Comparison of ENCODE assay signal across 28 cellular contexts in the genomic region with DNA sequence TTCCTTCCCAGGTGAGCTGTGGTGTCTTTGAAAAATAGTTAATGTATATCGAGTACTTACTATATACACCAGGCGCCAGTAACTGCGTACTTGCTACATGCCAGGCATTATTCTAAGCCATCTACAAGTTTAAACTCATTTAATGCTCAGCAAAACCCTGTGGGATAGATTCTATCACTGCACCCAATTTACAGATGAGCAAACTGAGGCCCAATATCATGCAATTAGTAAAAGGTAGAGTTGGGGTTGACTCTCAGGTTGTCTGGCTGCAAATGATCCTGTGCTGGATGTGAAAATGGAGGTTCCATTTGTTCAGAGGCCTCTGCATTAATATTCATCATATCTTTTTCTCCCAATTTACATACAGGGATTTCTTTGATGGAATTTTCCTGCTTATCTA. TPM values are rescaled to one million over a fixed set of nuclear protein-coding genes. Genes with fewer than 3 reads are reported as not detected.
"Had no signal": no experiment of that assay in that cellular context is flagged by ENCODE, and none has a peak within 500 bp of the region (broad histone marks: within the 10 kb centered on the region; RNA-seq: fewer than 3 reads in every experiment).

No MANE protein-coding gene starts in this region.

- H3K4me3 ChIP-seq: colonic mucosa, esophagus squamous epithelium, gastrocnemius medialis, heart right ventricle, left ventricle myocardium inferior, lower lobe of right lung, mucosa of descending colon had no signal

- H3K27ac ChIP-seq: colonic mucosa, epithelial cell of prostate, esophagus squamous epithelium, gastrocnemius medialis, heart right ventricle, left ventricle myocardium inferior, lower lobe of right lung had no signal

- H3K4me1 ChIP-seq: colonic mucosa had no signal

- ATAC-seq: esophagus mucosa, gastrocnemius medialis, heart right ventricle, left colon, left lobe of liver, lower lobe of right lung, mucosa of descending colon had no signal

- FAIRE-seq: endometrium, kidney had no signal

- H3K9me3 ChIP-seq: colonic mucosa, mucosa of descending colon had no signal

- H3K36me3 ChIP-seq: colonic mucosa, gastrocnemius medialis, heart right ventricle, left ventricle myocardium inferior, lower lobe of right lung had no signal

- DNase-seq: colonic mucosa; cortex of kidney; effector CD8-positive, alpha-beta T cell; effector memory CD8-positive, alpha-beta T cell; erythroblast; esophagus squamous epithelium; foreskin melanocyte; gastrocnemius medialis; glutamatergic neuron; head of caudate nucleus; heart right ventricle; hippocampal formation; kidney; kidney glomerular epithelial cell; left colon; left ventricle myocardium inferior; lower lobe of right lung; mesenchymal stem cell; mucosa of descending colon; naive B cell; naive thymus-derived CD8-positive, alpha-beta T cell had no signal

RNA-seq across cellular contexts. Expression of a gene that starts 17.6 kb away (rescaled TPM):
- total RNA-seq: esophagus mucosa; gastrocnemius medialis; glomerular endothelial cell; heart right ventricle; kidney; left lobe of liver; left ventricle myocardium inferior; liver; lower lobe of right lung; naive thymus-derived CD8-positive, alpha-beta T cell had no signal
- polyA plus RNA-seq: heart right ventricle; immature natural killer cell; liver; naive thymus-derived CD8-positive, alpha-beta T cell had no signal
